ENCODE assay signal across 9 cellular contexts in the genomic region with DNA sequence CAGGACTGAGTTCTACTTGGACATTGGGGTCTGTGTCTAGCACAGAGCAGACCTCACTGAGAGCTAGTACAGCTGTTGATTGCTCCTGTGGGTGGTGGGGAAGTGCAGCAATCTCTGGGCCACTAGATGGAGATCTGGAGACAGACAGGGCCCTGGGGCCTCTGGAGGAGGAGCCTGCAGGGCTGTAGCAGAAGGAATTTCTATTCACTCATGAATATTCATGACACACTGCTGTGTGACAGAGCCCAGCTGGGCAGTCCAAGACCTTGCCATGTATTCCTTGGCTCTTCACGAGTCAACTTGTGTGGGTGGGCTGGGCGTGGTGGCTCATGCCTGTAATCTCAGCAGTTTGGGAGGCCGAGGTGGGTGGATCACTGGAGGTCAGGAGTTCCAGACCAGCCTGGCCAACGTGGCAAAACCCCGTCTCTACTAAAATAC. TPM values are rescaled to one million over a fixed set of nuclear protein-coding genes. Genes with fewer than 3 reads are reported as not detected.
A peak's percentile ranks its signal among the peaks of the same experiment; 100 is the strongest.
DNase-seq lines count a peak whose midpoint lies in the region; ATAC-seq and TF ChIP-seq lines count a peak whose summit lies in the region.
"Had no signal": no experiment of that assay in that cellular context is flagged by ENCODE, and none has a peak within 500 bp of the region (broad histone marks: within the 10 kb centered on the region; RNA-seq: fewer than 3 reads in every experiment).

No MANE protein-coding gene starts in this region.

- H2AK9ac ChIP-seq in IMR-90 (replicated peaks; ENCODE audit: low read depth, low read length, poor library complexity) = peak overlapping the region; percentile 22

- POLR2A ChIA-PET in IMR-90 (lab: Charles Lee; ENCODE audit: unreplicated experiment) = interaction anchor here (0.6 kb wide), 1 partner anchor 34 kb away, joined by 3 read pairs; no protein-coding TSS in a partner anchor
- POLR2A ChIA-PET in naive thymus-derived CD4-positive, alpha-beta T cell (lab: Charles Lee) = no interaction called here

- CTCF ChIA-PET in IMR-90 (lab: Yijun Ruan, JAX) = interaction anchor here (0.6 to 1.2 kb wide), 6 partner anchors 9 to 392 kb away, joined by 3 to 5 read pairs (median 4); partner anchors contain the start of gene CERS1
- CTCF ChIA-PET in naive thymus-derived CD4-positive, alpha-beta T cell (lab: Charles Lee) = no interaction called here

- ATAC-seq in IMR-90 (ENCODE audit: low read depth) (peak; percentile 99), HG03135 (IDR thresholded peaks at IDR 0.05; ENCODE audit: unreplicated experiment) (no peak)
- ATAC-seq in naive thymus-derived CD4-positive, alpha-beta T cell = peak; percentile 72

- no peak overlapping the region for H3K9ac ChIP-seq in IMR-90 (ENCODE audit: low read depth, low read length)

- no peak overlapping the region for H3K56ac ChIP-seq in IMR-90 (ENCODE audit: extremely low read depth, insufficient read depth, low read length)

- H4K8ac ChIP-seq in IMR-90 (ENCODE audit: low read depth in 2 of 2, low read length in 2 of 2) = no peak overlapping the region; a peak in 1 of 4 replicates

- no peak overlapping the region for H3K4me3 ChIP-seq in IMR-90 (ENCODE audit: insufficient read depth, low read depth, low read length)
- no peak overlapping the region for H3K4me3 ChIP-seq in epithelial cell of proximal tubule (ENCODE audit: low read depth, low read length)
- no peak overlapping the region for H3K4me3 ChIP-seq in naive thymus-derived CD4-positive, alpha-beta T cell (ENCODE audit: low read length)
- H3K4me3 ChIP-seq: BLaER1 treated with 17β-estradiol and CSF1 and Interleukin-3, amounts not matched to agents 10 nM and 100 nM had no signal

- BruUV-seq in IMR-90 (replicated peaks; lab: Mats Ljungman, UMichigan) = no TSS peak

- intact Hi-C loops in IMR-90 (cut with micrococcal nuclease) = no loop called here
- intact Hi-C loops in naive thymus-derived CD4-positive, alpha-beta T cell (cut with micrococcal nuclease) = no loop called here

- no peaks in the 10 kb centered on the region for H3K27me3 ChIP-seq in IMR-90 (ENCODE audit: control insufficient read depth, insufficient read depth, low read length)
- H3K27me3 ChIP-seq in naive thymus-derived CD4-positive, alpha-beta T cell (ENCODE audit: control insufficient read depth in 2 of 2, insufficient read depth in 2 of 2, low read length in 2 of 2) = no peaks in the 10 kb centered on the region
- H3K27me3 ChIP-seq: BLaER1 treated with 17β-estradiol and CSF1 and Interleukin-3, amounts not matched to agents 10 nM and 100 nM had no signal

- no peak overlapping the region for H3K27ac Mint-ChIP-seq in naive thymus-derived CD4-positive, alpha-beta T cell

- peaks cover 54% of the 10 kb centered on the region for H3K36me3 ChIP-seq in IMR-90 (ENCODE audit: control insufficient read depth, insufficient read depth, low read length)
- H3K36me3 ChIP-seq in naive thymus-derived CD4-positive, alpha-beta T cell (ENCODE audit: control insufficient read depth in 2 of 3, insufficient read depth in 3 of 3, low read length in 3 of 3) = peaks cover 0 to 74% (median 6%) of the 10 kb centered on the region in 3 experiments

- TF ChIP-seq CTCF in IMR-90 (conservative IDR thresholded peaks at IDR 0.05; ENCODE audit: low read depth, low read length) (peak; percentile 83), epithelial cell of proximal tubule (conservative IDR thresholded peaks at IDR 0.05; ENCODE audit: low read depth, low read length) (peak; percentile 79)

- H3K14ac ChIP-seq in IMR-90 (replicated peaks; ENCODE audit: low read depth, low read length) = no peak overlapping the region

- DNase-seq in NCI-H1417 (lab: John Stamatoyannopoulos, UW) = peak in 2 of 3 experiments; percentile 2 to 4
- DNase-seq in NCI-H1417 treated with DMSO at 0.1 percent for 48 hours (lab: John Stamatoyannopoulos, UW) = no peak
- DNase-seq in IMR-90 = peak; percentile 96
- peak; percentile 62 for DNase-seq in SKM-1 treated with dmso at 0.1 percent for 144 hours (lab: John Stamatoyannopoulos, UW; ENCODE audit: unreplicated experiment)
- DNase-seq in epithelial cell of proximal tubule (ENCODE audit: low read depth) = peak; percentile 43
- no peak for DNase-seq in naive thymus-derived CD4-positive, alpha-beta T cell
- DNase-seq in cerebellar nuclear complex (lab: John Stamatoyannopoulos, UW) = no peak

- H3K4me1 Mint-ChIP-seq in naive thymus-derived CD4-positive, alpha-beta T cell = peaks cover 10 to 30% (median 24%) of the 10 kb centered on the region in 7 donors

- WGBS in IMR-90 (ENCODE audit: extremely low coverage in 2 of 2, insufficient read length in 1 of 2), 2 experiments = no CpG with 5 or more reads among the region's 5 CpGs

- H3K4me2 ChIP-seq in IMR-90 (ENCODE audit: low read depth, low read length) = no peak overlapping the region

- no peak overlapping the region for H2BK15ac ChIP-seq in IMR-90 (ENCODE audit: low read depth, low read length)

- 0 out of 2 replicates have a peak overlapping the region, but pooled peaks have one; percentile 56 for H2AK5ac ChIP-seq in IMR-90 (ENCODE audit: low read depth, low read length)

- H4K91ac ChIP-seq in IMR-90 (ENCODE audit: insufficient read depth, low read depth, low read length) = no peak overlapping the region

- no peaks in the 10 kb centered on the region for H3K9me3 ChIP-seq in IMR-90 (ENCODE audit: control insufficient read depth, insufficient read depth, low read length)
- no peaks in the 10 kb centered on the region for H3K9me3 ChIP-seq in naive thymus-derived CD4-positive, alpha-beta T cell (ENCODE audit: control insufficient read depth in 2 of 3, low read length in 3 of 3)
- H3K9me3 ChIP-seq: BLaER1 treated with 17β-estradiol and CSF1 and Interleukin-3, amounts not matched to agents 10 nM and 100 nM had no signal

- H2BK20ac ChIP-seq in IMR-90 (ENCODE audit: low read depth, low read length) = no peak overlapping the region

- no peak overlapping the region for H3K23ac ChIP-seq in IMR-90 (ENCODE audit: low read depth, low read length)

- no peak for TF ChIP-seq POLR2A in IMR-90 (IDR thresholded peaks at IDR 0.05; ENCODE audit: low read depth, low read length)

- peaks cover 7% of the 10 kb centered on the region for H3K4me1 ChIP-seq in IMR-90 (ENCODE audit: control insufficient read depth, insufficient read depth, low read length)
- H3K4me1 ChIP-seq in naive thymus-derived CD4-positive, alpha-beta T cell (ENCODE audit: control insufficient read depth in 2 of 2, insufficient read depth in 2 of 2, low read length in 2 of 2) = no peaks in the 10 kb centered on the region

- H3K18ac ChIP-seq in IMR-90 (ENCODE audit: low read depth, low read length) = no peak overlapping the region

- H2BK120ac ChIP-seq in IMR-90 (ENCODE audit: low read depth, low read length) = no peak overlapping the region

- H3K4ac ChIP-seq in IMR-90 (ENCODE audit: low read depth, low read length) = 0 out of 2 replicates have a peak overlapping the region, but pooled peaks have one; percentile 52

- H3K79me1 ChIP-seq in IMR-90 (ENCODE audit: low read depth in 1 of 2, low read length in 2 of 2) = peaks cover 3 to 41% of the 10 kb centered on the region in 2 experiments; a peak in 3 of 4 replicates

- no peak overlapping the region for H4K5ac ChIP-seq in IMR-90 (ENCODE audit: low read depth, low read length)

- dilution Hi-C loops in IMR-90 (cut with HindIII; ENCODE audit: low sequenced_read_pairs, unreplicated experiment) = no loop called here

- no peaks in the 10 kb centered on the region for H3K9me1 ChIP-seq in IMR-90 (ENCODE audit: insufficient read depth, low read length)

- H2BK5ac ChIP-seq in IMR-90 (ENCODE audit: low read depth, low read length, poor library complexity, severe bottlenecking) = peak overlapping the region; percentile 16

- peak; percentile 71 for TF ChIP-seq RAD21 in IMR-90 (IDR thresholded peaks at IDR 0.05; ENCODE audit: low read length)

- no peak overlapping the region; the same call in 1 of the 2 replicates for H3K27ac ChIP-seq in IMR-90 (ENCODE audit: insufficient read depth, low read length)
- no peak overlapping the region for H3K27ac ChIP-seq in naive thymus-derived CD4-positive, alpha-beta T cell (ENCODE audit: low read depth, low read length)
- H3K27ac ChIP-seq: BLaER1 treated with 17β-estradiol and CSF1 and Interleukin-3, amounts not matched to agents 10 nM and 100 nM had no signal

- peaks cover 0 to 1% (median 0%) of the 10 kb centered on the region in 11 donors for H3K9me3 Mint-ChIP-seq in naive thymus-derived CD4-positive, alpha-beta T cell

- H2AFZ ChIP-seq in IMR-90 (replicated peaks; ENCODE audit: low read length, poor library complexity) = peak overlapping the region; percentile 47

- H3K4me3 Mint-ChIP-seq in naive thymus-derived CD4-positive, alpha-beta T cell = no peak overlapping the region

- H4K20me1 ChIP-seq in IMR-90 (ENCODE audit: insufficient read depth, low read length) = peaks cover 22% of the 10 kb centered on the region

- H3K27me3 Mint-ChIP-seq in naive thymus-derived CD4-positive, alpha-beta T cell = no peaks in the 10 kb centered on the region

- peaks cover 0 to 47% (median 15%) of the 10 kb centered on the region in 5 donors for H3K36me3 Mint-ChIP-seq in naive thymus-derived CD4-positive, alpha-beta T cell

- in situ Hi-C loops in IMR-90 (cut with MboI; ENCODE audit: low sequenced_read_pairs) = no loop called here

TF ChIP-seq in IMR-90, 13 proteins besides CTCF, POLR2A, EP300 and RAD21 (continues in another document):
- peak; percentile 56 for TF ChIP-seq SMC3 (IDR thresholded peaks at IDR 0.05; ENCODE audit: low read depth, low read length)

RNA-seq across cellular contexts. Expression of gene SUGP2, which starts 37.5 kb away (rescaled TPM):
- 23.3 and 25.8 TPM in 2 replicates for total RNA-seq in IMR-90 (2012; rRNA removed)
- 58.5 and 69.2 TPM in 2 replicates for polyA plus RNA-seq in IMR-90 (2012; rRNA removed)
- polyA plus RNA-seq in IMR-90 (2012; cell fraction: cytosol; rRNA removed) = 17.8 and 19.2 TPM in 2 replicates
- 366 and 435 TPM in 2 replicates for polyA plus RNA-seq in IMR-90 (2012; cell fraction: nucleus; rRNA removed; ENCODE audit: low replicate concordance)
- total RNA-seq in epithelial cell of proximal tubule = 23.7 and 24.8 TPM in 2 replicates
- 100 to 1,000 TPM; 116 to 145 (median 129) TPM for total RNA-seq in naive thymus-derived CD4-positive, alpha-beta T cell
- polyA plus RNA-seq in naive thymus-derived CD4-positive, alpha-beta T cell = 10 to 100 TPM in 1 of 2 donors, 1 to 10 TPM in 1; 9.3 to 15.0 TPM

RNA-seq across cellular contexts. Expression of gene ARMC6, which starts 37.6 kb away (rescaled TPM):
- 46.7 and 52.7 TPM in 2 replicates for total RNA-seq in IMR-90 (2012; rRNA removed)
- polyA plus RNA-seq in IMR-90 (2012; rRNA removed) = 41.5 and 44.7 TPM in 2 replicates
- 31.4 and 45.1 TPM in 2 replicates for polyA plus RNA-seq in IMR-90 (2012; cell fraction: cytosol; rRNA removed)
- 19.1 and 45.5 TPM in 2 replicates for polyA plus RNA-seq in IMR-90 (2012; cell fraction: nucleus; rRNA removed; ENCODE audit: low replicate concordance)
- 48.1 and 91.2 TPM in 2 replicates for total RNA-seq in epithelial cell of proximal tubule
- total RNA-seq in naive thymus-derived CD4-positive, alpha-beta T cell = 10 to 100 TPM; 14.0 to 32.6 (median 15.0) TPM
- polyA plus RNA-seq in naive thymus-derived CD4-positive, alpha-beta T cell = 10 to 100 TPM; 33.1 to 41.9 TPM

RNA-seq across cellular contexts. Expression of gene HOMER3, which starts 54.8 kb away (rescaled TPM):
- 50.8 and 53.4 TPM in 2 replicates for total RNA-seq in IMR-90 (2012; rRNA removed)
- polyA plus RNA-seq in IMR-90 (2012; rRNA removed) = 77.0 and 84.5 TPM in 2 replicates
- polyA plus RNA-seq in IMR-90 (2012; cell fraction: cytosol; rRNA removed) = 102 and 137 TPM in 2 replicates
- 80.0 and 184 TPM in 2 replicates for polyA plus RNA-seq in IMR-90 (2012; cell fraction: nucleus; rRNA removed; ENCODE audit: low replicate concordance)
- total RNA-seq in epithelial cell of proximal tubule = 85.9 and 106 TPM in 2 replicates
- 10 to 100 TPM in 1 of 5 experiments, 1 to 10 TPM in 1, under 1 TPM in 2, not detected in 1; 0.53 to 16.3 (median 1.4) TPM for total RNA-seq in naive thymus-derived CD4-positive, alpha-beta T cell
- polyA plus RNA-seq in naive thymus-derived CD4-positive, alpha-beta T cell = not detected

Comparison
In these comparisons a context has a peak if more than half of its experiments do, and no peak if none do; other contexts are left out.
1. DNase-seq: peak in NCI-H1417 (2 of 3), IMR-90 (single experiment), SKM-1 treated with dmso at 0.1 percent for 144 hours (single experiment) and epithelial cell of proximal tubule (single experiment); none in NCI-H1417 treated with DMSO at 0.1 percent for 48 hours (single experiment), naive thymus-derived CD4-positive, alpha-beta T cell (0 of 9) and cerebellar nuclear complex (0 of 2).